ENCODE assay signal across 1 cellular context in genomic region chr13:20566424-20566916, GRCh38.
TF ChIP-seq lines count a peak whose summit lies in the region.

No MANE protein-coding gene starts in this region.

TF ChIP-seq in GM23338, 12 proteins besides CTCF, POLR2A, EP300 and RAD21 (continued from another document):
- TF ChIP-seq ZNF462 (CRISPR knock-in tag; IDR thresholded peaks at IDR 0.05) (no peak), ZNF114 (CRISPR knock-in tag; IDR thresholded peaks at IDR 0.05) (no peak), STAT1 (IDR thresholded peaks at IDR 0.05; ENCODE audit: unreplicated experiment) (no peak)
